Comparison of ENCODE assay signal across 28 cellular contexts in the genomic region with DNA sequence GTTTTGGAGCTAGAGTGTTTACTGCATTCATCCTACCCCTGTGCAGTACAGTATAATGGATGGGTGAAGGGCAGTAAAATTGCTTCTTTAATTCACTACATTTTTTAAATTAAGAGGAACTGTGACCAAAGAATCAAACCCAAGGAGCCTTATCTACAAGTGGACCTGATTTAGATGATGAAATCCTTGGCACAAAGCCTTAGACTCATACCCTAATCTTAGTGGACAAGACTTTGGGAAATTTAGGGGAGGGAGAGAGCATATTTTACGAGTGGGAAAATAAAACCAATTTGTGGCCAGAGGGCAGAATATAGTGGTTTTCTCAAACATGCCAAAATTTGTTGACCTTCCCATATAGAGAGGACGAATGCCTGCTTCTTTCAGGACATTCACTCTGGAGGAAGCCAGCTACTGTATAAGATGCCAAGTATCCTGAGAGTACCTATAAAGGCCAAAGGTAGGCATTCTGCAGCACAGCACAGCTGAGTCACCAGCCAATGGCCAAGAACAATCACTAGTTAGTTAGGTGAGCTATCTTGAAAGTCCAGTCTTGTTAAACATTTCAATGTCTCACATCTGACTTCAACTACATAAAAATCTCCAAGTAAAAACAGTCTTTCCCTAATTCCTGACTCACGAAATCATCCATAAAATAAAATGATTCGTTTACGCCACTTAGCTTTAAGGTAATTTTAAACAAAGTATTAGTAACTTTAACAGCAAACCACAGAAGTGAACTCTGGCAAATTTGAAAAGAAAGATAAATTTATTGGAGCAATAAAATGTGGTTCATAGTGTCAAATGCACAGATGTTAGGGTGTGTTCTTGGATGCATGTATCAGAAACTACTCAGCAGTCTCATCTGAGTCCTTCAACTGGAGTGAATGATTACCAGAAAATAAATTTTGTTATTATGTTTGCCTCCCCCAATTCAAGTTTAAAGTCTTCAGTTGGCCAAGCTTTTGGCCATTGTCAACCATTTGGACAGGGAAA.
DNase-seq lines count a peak whose midpoint lies in the region; FAIRE-seq and TF ChIP-seq lines count a peak whose summit lies in the region.
"Had no signal": no experiment of that assay in that cellular context is flagged by ENCODE, and none has a peak within 500 bp of the region (broad histone marks: within the 10 kb centered on the region; RNA-seq: fewer than 3 reads in every experiment).

No MANE protein-coding gene starts in this region.

- no peak overlapping the region for H3K27ac Mint-ChIP-seq in Caco-2 (ENCODE audit: unreplicated experiment)
- H3K27ac Mint-ChIP-seq: activated CD4-positive, alpha-beta memory T cell treated with anti-CD3 and anti-CD28 coated beads, Interleukin-2, amount 10 ng/mL, durations not matched to agents 7 days and 5 days; brain; progenitor cell of endocrine pancreas; stimulated activated effector memory CD8-positive, alpha-beta T cell treated with anti-CD3 and anti-CD28 coated beads, Interleukin-12 subunit alpha, Interleukin-12 subunit beta, amount 100 ng/mL, for 72 hours; T-helper 2 cell treated with Interferon-gamma antibody and Interleukin-4, amounts not matched to agents 5 μg/mL and 100 μg/mL, for 36 hours; type B pancreatic cell had no signal

- no peaks in the 10 kb centered on the region for H3K27me3 Mint-ChIP-seq in Caco-2 (ENCODE audit: insufficient read depth, unreplicated experiment)
- H3K27me3 Mint-ChIP-seq: activated CD4-positive, alpha-beta memory T cell treated with anti-CD3 and anti-CD28 coated beads, Interleukin-2, amount 10 ng/mL, durations not matched to agents 7 days and 5 days; progenitor cell of endocrine pancreas; type B pancreatic cell had no signal

- no peaks in the 10 kb centered on the region for H3K79me2 ChIP-seq in keratinocyte (ENCODE audit: control insufficient read depth, insufficient read depth, low read length)

- H3K9me3 Mint-ChIP-seq in Caco-2 (ENCODE audit: unreplicated experiment), result no peaks in the 10 kb centered on the region
- H3K9me3 Mint-ChIP-seq: T-helper 2 cell treated with Interferon-gamma antibody and Interleukin-4, amounts not matched to agents 5 μg/mL and 100 μg/mL, for 36 hours; type B pancreatic cell had no signal

- no peak overlapping the region for H2AFZ ChIP-seq in keratinocyte (ENCODE audit: control insufficient read depth, low read length)

- no peak overlapping the region for H3K4me3 ChIP-seq in bronchial epithelial cell (ENCODE audit: low read depth, low read length)
- no peak overlapping the region for H3K4me3 ChIP-seq in keratinocyte (ENCODE audit: control insufficient read depth in 2 of 3, extremely low read depth in 1 of 3, insufficient read depth in 2 of 3, low read depth in 1 of 3, low read length in 3 of 3)
- H3K4me3 ChIP-seq in small intestine (ENCODE audit: low read depth in 1 of 2, low read length in 2 of 2), result no peak overlapping the region
- no peak overlapping the region for H3K4me3 ChIP-seq in BE2C (ENCODE audit: low read depth, low read length)
- no peak overlapping the region for H3K4me3 ChIP-seq in Caco-2 (ENCODE audit: low read depth, low read length)
- H3K4me3 ChIP-seq: dorsolateral prefrontal cortex, sigmoid colon had no signal

- CTCF ChIA-PET in Caco-2 (lab: Charles Lee), result no interaction called here

- H4K20me1 ChIP-seq in keratinocyte (ENCODE audit: control insufficient read depth, extremely low read depth, insufficient read depth, low read length), result no peaks in the 10 kb centered on the region

- H3K36me3 Mint-ChIP-seq in Caco-2 (ENCODE audit: insufficient read depth, unreplicated experiment), result no peaks in the 10 kb centered on the region
- H3K36me3 Mint-ChIP-seq: brain; stimulated activated effector memory CD8-positive, alpha-beta T cell treated with anti-CD3 and anti-CD28 coated beads, Interleukin-12 subunit alpha, Interleukin-12 subunit beta, amount 100 ng/mL, for 72 hours; type B pancreatic cell had no signal

- TF ChIP-seq CTCF in bronchial epithelial cell (IDR thresholded peaks at IDR 0.05; ENCODE audit: insufficient read depth, low read length, severe bottlenecking), result no peak
- TF ChIP-seq CTCF in keratinocyte (optimal IDR thresholded peaks at IDR 0.05 in 1 of 3, IDR thresholded peaks at IDR 0.05 in 1 of 3, conservative IDR thresholded peaks at IDR 0.05 in 1 of 3; ENCODE audit: extremely low read depth in 1 of 3, insufficient read depth in 2 of 3, low read length in 3 of 3), result no peak
- TF ChIP-seq CTCF in BE2C (IDR thresholded peaks at IDR 0.05; ENCODE audit: low read depth, low read length), result no peak
- TF ChIP-seq CTCF in Caco-2 (IDR thresholded peaks at IDR 0.05; ENCODE audit: insufficient read depth in 1 of 2, low read depth in 1 of 2, low read length in 1 of 2, severe bottlenecking in 1 of 2, unreplicated experiment in 1 of 2), result no peak

- POLR2A ChIA-PET in Caco-2 (lab: Charles Lee), result no interaction called here

- no peak overlapping the region for H3K4me2 ChIP-seq in keratinocyte (ENCODE audit: control insufficient read depth, extremely low read depth, insufficient read depth, low read depth, low read length)

- no peak for FAIRE-seq in bronchial epithelial cell (lab: Jason Lieb, UNC)
- peak; percentile 72 for FAIRE-seq in keratinocyte (lab: Jason Lieb, UNC)
- FAIRE-seq in small intestine (lab: Jason Lieb, UNC), result no peak

- no peak overlapping the region for H3K9ac ChIP-seq in keratinocyte (ENCODE audit: control insufficient read depth, extremely low read depth, insufficient read depth, low read length)

- 11 to 58% (median 28%) methylated on average over 5 of the region's 5 CpGs for WGBS in small intestine, 3 donors

- BruUV-seq in Caco-2 (replicated peaks; lab: Mats Ljungman, UMichigan), result no TSS peak

- no peaks in the 10 kb centered on the region for H3K4me1 Mint-ChIP-seq in Caco-2 (ENCODE audit: low read depth, unreplicated experiment)
- H3K4me1 Mint-ChIP-seq: activated CD4-positive, alpha-beta memory T cell treated with anti-CD3 and anti-CD28 coated beads, Interleukin-2, amount 10 ng/mL, durations not matched to agents 7 days and 5 days; brain; stimulated activated effector memory CD8-positive, alpha-beta T cell treated with anti-CD3 and anti-CD28 coated beads, Interleukin-12 subunit alpha, Interleukin-12 subunit beta, amount 100 ng/mL, for 72 hours had no signal

- no peaks in the 10 kb centered on the region for H3K4me1 ChIP-seq in keratinocyte (ENCODE audit: control insufficient read depth, extremely low read depth, insufficient read depth, low read length)
- H3K4me1 ChIP-seq in small intestine (ENCODE audit: control insufficient read depth in 2 of 2, insufficient read depth in 1 of 2, low read depth in 1 of 2, low read length in 1 of 2), result peaks cover 0 to 2% of the 10 kb centered on the region in 2 donors
- no peaks in the 10 kb centered on the region for H3K4me1 ChIP-seq in BE2C
- H3K4me1 ChIP-seq in Caco-2, result no peaks in the 10 kb centered on the region

- dilution Hi-C loops in keratinocyte (cut with MboI; ENCODE audit: extremely low pct_ligation_motif_present, low sequenced_read_pairs), result no loop called here

- DNase-seq in M059J (ENCODE audit: low read depth), result peak; percentile 5
- peak; percentile 45 for DNase-seq in bronchial epithelial cell (ENCODE audit: low read depth)
- DNase-seq in keratinocyte (ENCODE audit: low read depth, low spot score), result no peak
- DNase-seq in small intestine, result peak; percentile 85
- DNase-seq in BE2C, result no peak
- no peak for DNase-seq in stimulated activated CD4-positive, alpha-beta T cell treated with anti-CD3 and anti-CD28 coated beads, Interleukin-2, amount 100 ng/mL, for 24 hours
- no peak for DNase-seq in Caco-2
- DNase-seq: activated CD4-positive, alpha-beta memory T cell treated with anti-CD3 and anti-CD28 coated beads, Interleukin-2, amount 10 ng/mL, durations not matched to agents 7 days and 5 days; activated CD8-positive, alpha-beta memory T cell treated with anti-CD3 and anti-CD28 coated beads, Interleukin-2, amount 50 U/mL, for 4 hours; activated naive CD4-positive, alpha-beta T cell treated with Interleukin-2 at 50 U/mL for 16 hours; C1 segment of cervical spinal cord; DMS79; dorsolateral prefrontal cortex; GF-D8; KG1; NCI-H1417 treated with DMSO at 0.1 percent for 48 hours; NCI-H2081; NCI-H2227 treated with DMSO at 0.1 percent for 48 hours; NCI-H69; SIG-M5; sigmoid colon had no signal

- no peaks in the 10 kb centered on the region for H3K9me1 ChIP-seq in keratinocyte (ENCODE audit: control insufficient read depth, extremely low read depth, insufficient read depth, low read length)

- H3K27ac ChIP-seq in keratinocyte (ENCODE audit: control insufficient read depth, insufficient read depth, low read length) (no peak overlapping the region), small intestine (ENCODE audit: low read depth in 1 of 2, low read length in 1 of 2) (no peak overlapping the region)
- H3K27ac ChIP-seq: dorsolateral prefrontal cortex, HL-60, neutrophil, sigmoid colon had no signal

- H3K9me3 ChIP-seq in keratinocyte (ENCODE audit: control insufficient read depth, low read depth, low read length) (no peaks in the 10 kb centered on the region), small intestine (ENCODE audit: control insufficient read depth, low read depth) (no peaks in the 10 kb centered on the region), BE2C (no peaks in the 10 kb centered on the region), Caco-2 (no peaks in the 10 kb centered on the region)
- H3K9me3 ChIP-seq: neutrophil, sigmoid colon had no signal

- H3K27me3 ChIP-seq in bronchial epithelial cell (ENCODE audit: control insufficient read depth, insufficient read depth, low read length) (no peaks in the 10 kb centered on the region), keratinocyte (ENCODE audit: control insufficient read depth, extremely low read depth, insufficient read depth, low read length) (no peaks in the 10 kb centered on the region), small intestine (ENCODE audit: control insufficient read depth in 2 of 2, insufficient read depth in 2 of 2, low read length in 2 of 2) (no peaks in the 10 kb centered on the region), BE2C (no peaks in the 10 kb centered on the region), Caco-2 (replicated peaks; ENCODE audit: control insufficient read depth, insufficient read depth, low read length) (no peaks in the 10 kb centered on the region)
- H3K27me3 ChIP-seq: dorsolateral prefrontal cortex, neutrophil, sigmoid colon had no signal

- intact Hi-C loops in Caco-2 (cut with micrococcal nuclease; ENCODE audit: unreplicated experiment), result no loop called here

- no peaks in the 10 kb centered on the region for H3K36me3 ChIP-seq in bronchial epithelial cell (ENCODE audit: control insufficient read depth, insufficient read depth, low read length)
- H3K36me3 ChIP-seq in keratinocyte (ENCODE audit: control insufficient read depth in 2 of 2, extremely low read depth in 1 of 2, insufficient read depth in 2 of 2, low read length in 2 of 2), result no peaks in the 10 kb centered on the region
- H3K36me3 ChIP-seq in small intestine (ENCODE audit: control insufficient read depth in 2 of 2, insufficient read depth in 2 of 2, low read length in 2 of 2), result no peaks in the 10 kb centered on the region
- no peaks in the 10 kb centered on the region for H3K36me3 ChIP-seq in BE2C
- H3K36me3 ChIP-seq in Caco-2 (ENCODE audit: control insufficient read depth, insufficient read depth, low read length), result no peaks in the 10 kb centered on the region
- H3K36me3 ChIP-seq: neutrophil, sigmoid colon had no signal

- H3K4me3 Mint-ChIP-seq in Caco-2 (ENCODE audit: unreplicated experiment), result no peak overlapping the region
- H3K4me3 Mint-ChIP-seq: activated CD4-positive, alpha-beta memory T cell treated with anti-CD3 and anti-CD28 coated beads, Interleukin-2, amount 10 ng/mL, durations not matched to agents 7 days and 5 days; brain; stimulated activated effector memory CD8-positive, alpha-beta T cell treated with anti-CD3 and anti-CD28 coated beads, Interleukin-12 subunit alpha, Interleukin-12 subunit beta, amount 100 ng/mL, for 72 hours; T-helper 2 cell treated with Interferon-gamma antibody and Interleukin-4, amounts not matched to agents 5 μg/mL and 100 μg/mL, for 36 hours; type B pancreatic cell had no signal

Comparison
In these comparisons a context has a peak if more than half of its experiments do, and no peak if none do; other contexts are left out.
1. DNase-seq: peak in M059J (single experiment), bronchial epithelial cell (single experiment) and small intestine (single experiment); none in keratinocyte (single experiment), BE2C (single experiment), stimulated activated CD4-positive, alpha-beta T cell treated with anti-CD3 and anti-CD28 coated beads, Interleukin-2, amount 100 ng/mL, for 24 hours (0 of 2) and Caco-2 (0 of 2).